25 cellular contexts compared by ENCODE assay signal in genomic region chr7:55435466-55435865, GRCh38.
"Had no signal": no experiment of that assay in that cellular context is flagged by ENCODE, and none has a peak within 500 bp of the region (broad histone marks: within the 10 kb centered on the region; RNA-seq: fewer than 3 reads in every experiment).

No MANE protein-coding gene starts in this region.

- H3K27ac ChIP-seq: dorsolateral prefrontal cortex, neural progenitor cell, prostate gland, right atrium auricular region, suprapubic skin, transverse colon, upper lobe of right lung, uterus had no signal

- H3K27me3 ChIP-seq: dorsolateral prefrontal cortex, neural progenitor cell, right atrium auricular region, suprapubic skin, transverse colon, upper lobe of right lung, uterus had no signal

- H2AFZ ChIP-seq: neural progenitor cell had no signal

- ATAC-seq: left lobe of liver; naive thymus-derived CD4-positive, alpha-beta T cell; sciatic nerve; stimulated activated effector memory CD8-positive, alpha-beta T cell treated with anti-CD3 and anti-CD28 coated beads, Interleukin-12 subunit alpha, Interleukin-12 subunit beta, amount 100 ng/mL, for 72 hours; upper lobe of right lung had no signal

- H3K9ac ChIP-seq: neural progenitor cell had no signal

- H3K4me2 ChIP-seq: neural progenitor cell, smooth muscle cell had no signal

- H3K9me3 ChIP-seq: prostate gland, right atrium auricular region, suprapubic skin, transverse colon, upper lobe of right lung, uterus had no signal

- H3K9me3 Mint-ChIP-seq: naive thymus-derived CD4-positive, alpha-beta T cell; nephron; neural progenitor cell; stimulated activated effector memory CD8-positive, alpha-beta T cell treated with anti-CD3 and anti-CD28 coated beads, Interleukin-12 subunit alpha, Interleukin-12 subunit beta, amount 100 ng/mL, for 72 hours; stimulated activated naive CD8-positive, alpha-beta T cell treated with anti-CD3 and anti-CD28 coated beads, Interleukin-15, Interleukin-2, amounts not matched to agents 100 ng/mL and 50 ng/mL, for 24 hours had no signal

- H3K4me3 ChIP-seq: dorsolateral prefrontal cortex, neural progenitor cell, prostate gland, right atrium auricular region, smooth muscle cell, suprapubic skin, transverse colon, upper lobe of right lung, uterus had no signal

- H3K4me3 Mint-ChIP-seq: nephron; neural progenitor cell; stimulated activated effector memory CD8-positive, alpha-beta T cell treated with anti-CD3 and anti-CD28 coated beads, Interleukin-12 subunit alpha, Interleukin-12 subunit beta, amount 100 ng/mL, for 72 hours; stimulated activated naive CD8-positive, alpha-beta T cell treated with anti-CD3 and anti-CD28 coated beads, Interleukin-15, Interleukin-2, amounts not matched to agents 100 ng/mL and 50 ng/mL, for 24 hours had no signal

- H3K36me3 ChIP-seq: neural progenitor cell, prostate gland, right atrium auricular region, transverse colon, upper lobe of right lung, uterus had no signal

- H3K4me1 ChIP-seq: upper lobe of right lung, uterus had no signal

- H3K36me3 Mint-ChIP-seq: naive thymus-derived CD4-positive, alpha-beta T cell; neural progenitor cell had no signal

- H3K27ac Mint-ChIP-seq: nephron; neural progenitor cell; stimulated activated effector memory CD8-positive, alpha-beta T cell treated with anti-CD3 and anti-CD28 coated beads, Interleukin-12 subunit alpha, Interleukin-12 subunit beta, amount 100 ng/mL, for 72 hours; stimulated activated naive CD8-positive, alpha-beta T cell treated with anti-CD3 and anti-CD28 coated beads, Interleukin-15, Interleukin-2, amounts not matched to agents 100 ng/mL and 50 ng/mL, for 24 hours had no signal

- H3K27me3 Mint-ChIP-seq: naive thymus-derived CD4-positive, alpha-beta T cell; stimulated activated naive CD8-positive, alpha-beta T cell treated with anti-CD3 and anti-CD28 coated beads, Interleukin-15, Interleukin-2, amounts not matched to agents 100 ng/mL and 50 ng/mL, for 24 hours had no signal

- H3K4me1 Mint-ChIP-seq: nephron had no signal

- FAIRE-seq: colon, frontal cortex, keratinocyte had no signal

- DNase-seq: dorsolateral prefrontal cortex; effector CD4-positive, alpha-beta T cell; head of caudate nucleus; mesendoderm; midbrain; naive thymus-derived CD4-positive, alpha-beta T cell; stimulated activated CD4-positive, alpha-beta T cell treated with anti-CD3 and anti-CD28 coated beads, Interleukin-12 subunit alpha, Interleukin-12 subunit beta, amount 100 ng/mL, for 4 hours; stimulated activated CD4-positive, alpha-beta T cell treated with anti-CD3 and anti-CD28 coated beads, Interleukin-2, amount 100 ng/mL, for 24 hours; stimulated activated CD4-positive, alpha-beta T cell treated with anti-CD3 and anti-CD28 coated beads, Interleukin-4, amount 100 ng/mL, for 24 hours; transverse colon; upper lobe of right lung; uterus had no signal
